26 cellular contexts compared by ENCODE assay signal in the genomic region with DNA sequence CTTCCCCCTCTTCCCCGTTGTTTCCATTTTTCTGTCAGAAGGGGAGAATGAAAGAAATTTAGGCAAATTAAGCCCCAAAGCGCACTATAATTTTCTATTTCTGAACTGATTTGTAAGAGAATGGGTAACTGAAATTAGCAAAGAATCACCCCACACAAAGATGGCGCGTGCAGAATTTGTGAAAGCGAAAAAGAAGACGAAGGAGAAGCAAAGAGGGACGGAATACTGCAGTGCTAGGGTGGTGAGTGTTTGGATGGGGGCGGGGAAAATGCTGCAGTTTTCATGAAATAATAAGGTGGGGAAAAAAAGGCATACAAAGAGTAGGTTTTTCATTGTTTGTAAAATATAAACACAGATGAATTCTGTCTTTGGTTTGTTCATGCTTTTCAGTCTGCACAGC.
"Had no signal": no experiment of that assay in that cellular context is flagged by ENCODE, and none has a peak within 500 bp of the region (broad histone marks: within the 10 kb centered on the region; RNA-seq: fewer than 3 reads in every experiment).

No MANE protein-coding gene starts in this region.

- H3K9me3 ChIP-seq: ascending aorta, gastroesophageal sphincter, mucosa of descending colon, transverse colon had no signal

- ATAC-seq: activated CD4-positive, CD25-positive, alpha-beta regulatory T cell treated with anti-CD3 and anti-CD28 coated beads, Interleukin-2, amount 50 U/mL, for 24 hours; effector memory CD8-positive, alpha-beta T cell; gastroesophageal sphincter; left cardiac atrium; left ventricle myocardium superior; mucosa of descending colon; natural killer cell treated with Interleukin-12 subunit alpha and Interleukin-12 subunit beta and Interleukin-15 and Interleukin-18, amount 100 ng/mL, for 72 hours; right cardiac atrium had no signal

- H3K4me3 ChIP-seq: ascending aorta, gastroesophageal sphincter, mucosa of descending colon, transverse colon had no signal

- H3K36me3 ChIP-seq: ascending aorta, brain microvascular endothelial cell, gastroesophageal sphincter, transverse colon had no signal

- H3K9me3 Mint-ChIP-seq: activated CD4-positive, alpha-beta memory T cell treated with anti-CD3 and anti-CD28 coated beads for 36 hours; activated CD4-positive, alpha-beta T cell treated with anti-CD3 and anti-CD28 coated beads, Interleukin-2, amount 10 ng/mL, durations not matched to agents 24 days and 14 days; activated naive CD4-positive, alpha-beta T cell treated with anti-CD3 and anti-CD28 coated beads, Interleukin-2, amount 10 ng/mL, durations not matched to agents 7 days and 5 days; activated naive CD8-positive, alpha-beta T cell treated with anti-CD3 and anti-CD28 coated beads, Interleukin-2, amount 10 ng/mL, durations not matched to agents 7 days and 5 days; effector memory CD8-positive, alpha-beta T cell; T-helper 1 cell treated with Interleukin-12 subunit alpha and Interleukin-12 subunit beta and Interleukin-4 antibody, amounts not matched to agents 30 μg/mL and 1 μg/mL, for 36 hours had no signal

- H3K27ac Mint-ChIP-seq: activated CD4-positive, alpha-beta memory T cell treated with anti-CD3 and anti-CD28 coated beads for 36 hours; activated CD4-positive, alpha-beta T cell treated with anti-CD3 and anti-CD28 coated beads, Interleukin-2, amount 10 ng/mL, durations not matched to agents 24 days and 14 days; activated naive CD4-positive, alpha-beta T cell treated with anti-CD3 and anti-CD28 coated beads, Interleukin-2, amount 10 ng/mL, durations not matched to agents 7 days and 5 days; activated naive CD8-positive, alpha-beta T cell treated with anti-CD3 and anti-CD28 coated beads, Interleukin-2, amount 10 ng/mL, durations not matched to agents 7 days and 5 days; effector memory CD8-positive, alpha-beta T cell; natural killer cell treated with Interleukin-12 subunit alpha and Interleukin-12 subunit beta and Interleukin-15 and Interleukin-18, amount 100 ng/mL, for 72 hours; T-helper 1 cell treated with Interleukin-12 subunit alpha and Interleukin-12 subunit beta and Interleukin-4 antibody, amounts not matched to agents 30 μg/mL and 1 μg/mL, for 36 hours had no signal

- H3K4me1 ChIP-seq: transverse colon had no signal

- H3K36me3 Mint-ChIP-seq: natural killer cell treated with Interleukin-12 subunit alpha and Interleukin-12 subunit beta and Interleukin-15 and Interleukin-18, amount 100 ng/mL, for 72 hours had no signal

- H3K4me3 Mint-ChIP-seq: activated CD4-positive, alpha-beta memory T cell treated with anti-CD3 and anti-CD28 coated beads for 36 hours; activated CD4-positive, alpha-beta T cell treated with anti-CD3 and anti-CD28 coated beads, Interleukin-2, amount 10 ng/mL, durations not matched to agents 24 days and 14 days; activated naive CD4-positive, alpha-beta T cell treated with anti-CD3 and anti-CD28 coated beads, Interleukin-2, amount 10 ng/mL, durations not matched to agents 7 days and 5 days; activated naive CD8-positive, alpha-beta T cell treated with anti-CD3 and anti-CD28 coated beads, Interleukin-2, amount 10 ng/mL, durations not matched to agents 7 days and 5 days; effector memory CD8-positive, alpha-beta T cell; natural killer cell treated with Interleukin-12 subunit alpha and Interleukin-12 subunit beta and Interleukin-15 and Interleukin-18, amount 100 ng/mL, for 72 hours; T-helper 1 cell treated with Interleukin-12 subunit alpha and Interleukin-12 subunit beta and Interleukin-4 antibody, amounts not matched to agents 30 μg/mL and 1 μg/mL, for 36 hours had no signal

- H3K27me3 ChIP-seq: ascending aorta, brain microvascular endothelial cell, gastroesophageal sphincter, transverse colon had no signal

- DNase-seq: activated CD4-positive, alpha-beta memory T cell treated with anti-CD3 and anti-CD28 coated beads for 36 hours; activated CD4-positive, alpha-beta T cell treated with anti-CD3 and anti-CD28 coated beads, Interleukin-2, amount 10 ng/mL, durations not matched to agents 24 days and 14 days; activated CD8-positive, alpha-beta memory T cell treated with anti-CD3 and anti-CD28 coated beads, Interleukin-2, amount 50 U/mL, for 4 hours; activated gamma-delta T cell; activated naive CD4-positive, alpha-beta T cell treated with anti-CD3 and anti-CD28 coated beads, Interleukin-2, amount 10 ng/mL, durations not matched to agents 7 days and 5 days; activated naive CD8-positive, alpha-beta T cell treated with anti-CD3 and anti-CD28 coated beads, Interleukin-2, amount 10 ng/mL, durations not matched to agents 7 days and 5 days; activated T-cell treated with anti-CD3 and anti-CD28 coated beads, Interleukin-2, amount 50 U/mL, for 1 hour; brain microvascular endothelial cell; cortex of kidney; effector memory CD8-positive, alpha-beta T cell; hippocampal formation; left cardiac atrium; left ventricle myocardium superior; mucosa of descending colon; right cardiac atrium; stimulated activated CD4-positive, alpha-beta T cell treated with anti-CD3 and anti-CD28 coated beads, Interleukin-15, amount 100 ng/mL, for 24 hours; stimulated activated CD4-positive, alpha-beta T cell treated with anti-CD3 and anti-CD28 coated beads, Interleukin-2, amount 100 ng/mL, for 24 hours; stimulated activated naive CD4-positive, alpha-beta T cell treated with Interleukin-2 at 50 U/mL for 16 hours; T-helper 9 cell; transverse colon; WERI-Rb-1 had no signal

- H3K27ac ChIP-seq: ascending aorta, brain microvascular endothelial cell, gastroesophageal sphincter, transverse colon, WERI-Rb-1 had no signal
